8 cellular contexts compared by ENCODE assay signal in genomic region chr1:85576642-85577420, GRCh38. TPM values are rescaled to one million over a fixed set of nuclear protein-coding genes. Genes with fewer than 3 reads are reported as not detected.
DNase-seq lines count a peak whose midpoint lies in the region; ATAC-seq and TF ChIP-seq lines count a peak whose summit lies in the region.

No MANE protein-coding gene starts in this region.

- H3K4me3 Mint-ChIP-seq in activated CD4-positive, alpha-beta memory T cell treated with anti-CD3 and anti-CD28 coated beads, Interleukin-2, amount 10 ng/mL, durations not matched to agents 7 days and 5 days, result peak overlapping the region; percentile 58
- peak overlapping the region; percentile 44 to 79 (median 69) for H3K4me3 Mint-ChIP-seq in naive thymus-derived CD4-positive, alpha-beta T cell

- peaks cover 24% of the 10 kb centered on the region for H3K4me1 Mint-ChIP-seq in activated CD4-positive, alpha-beta memory T cell treated with anti-CD3 and anti-CD28 coated beads, Interleukin-2, amount 10 ng/mL, durations not matched to agents 7 days and 5 days
- peaks cover 5 to 33% (median 29%) of the 10 kb centered on the region in 7 donors for H3K4me1 Mint-ChIP-seq in naive thymus-derived CD4-positive, alpha-beta T cell

- H3K27ac Mint-ChIP-seq in activated CD4-positive, alpha-beta memory T cell treated with anti-CD3 and anti-CD28 coated beads, Interleukin-2, amount 10 ng/mL, durations not matched to agents 7 days and 5 days, result no peak overlapping the region
- peak overlapping the region in 2 of 9 donors; percentile 10 to 23 for H3K27ac Mint-ChIP-seq in naive thymus-derived CD4-positive, alpha-beta T cell

- no peak for TF ChIP-seq POLR2A in NB4 (IDR thresholded peaks at IDR 0.05; ENCODE audit: extremely low read depth, insufficient read length)

- no peaks in the 10 kb centered on the region for H3K4me1 ChIP-seq in naive thymus-derived CD4-positive, alpha-beta T cell (ENCODE audit: control insufficient read depth in 2 of 2, insufficient read depth in 2 of 2, low read length in 2 of 2)

- H3K27me3 Mint-ChIP-seq in activated CD4-positive, alpha-beta memory T cell treated with anti-CD3 and anti-CD28 coated beads, Interleukin-2, amount 10 ng/mL, durations not matched to agents 7 days and 5 days, result peaks cover 68% of the 10 kb centered on the region
- H3K27me3 Mint-ChIP-seq in naive thymus-derived CD4-positive, alpha-beta T cell, result peaks cover 65 to 74% (median 73%) of the 10 kb centered on the region in 5 donors

- no peaks in the 10 kb centered on the region for H3K9me3 Mint-ChIP-seq in activated CD4-positive, alpha-beta memory T cell treated with anti-CD3 and anti-CD28 coated beads, Interleukin-2, amount 10 ng/mL, durations not matched to agents 7 days and 5 days
- H3K9me3 Mint-ChIP-seq in naive thymus-derived CD4-positive, alpha-beta T cell, result peaks cover 0 to 2% (median 0%) of the 10 kb centered on the region in 11 donors

- H3K4me3 ChIP-seq in GM12864 (ENCODE audit: low read depth, low read length) (peak overlapping the region; percentile 82), NB4 (ENCODE audit: low read depth, low read length) (no peak overlapping the region), fibroblast of mammary gland (ENCODE audit: control insufficient read depth, low read depth, low read length) (peak overlapping the region; percentile 90)
- H3K4me3 ChIP-seq in naive thymus-derived CD4-positive, alpha-beta T cell (ENCODE audit: low read length), result no peak overlapping the region

- no peak overlapping the region for H3K27ac ChIP-seq in naive thymus-derived CD4-positive, alpha-beta T cell (ENCODE audit: low read depth, low read length)

- H3K9me3 ChIP-seq in naive thymus-derived CD4-positive, alpha-beta T cell (ENCODE audit: control insufficient read depth in 2 of 3, low read length in 3 of 3), result no peaks in the 10 kb centered on the region

- TF ChIP-seq CTCF in GM12864 (IDR thresholded peaks at IDR 0.05; ENCODE audit: low read depth, low read length, missing control alignments), result peak; percentile 63
- no peak for TF ChIP-seq CTCF in NB4 (IDR thresholded peaks at IDR 0.05; ENCODE audit: low read depth, low read length)
- peak; percentile 2 for TF ChIP-seq CTCF in fibroblast of mammary gland (conservative IDR thresholded peaks at IDR 0.05; ENCODE audit: control insufficient read depth, insufficient read depth, low read depth, low read length)

- H3K36me3 ChIP-seq in naive thymus-derived CD4-positive, alpha-beta T cell (ENCODE audit: control insufficient read depth in 2 of 3, insufficient read depth in 3 of 3, low read length in 3 of 3), result no peaks in the 10 kb centered on the region

- in situ Hi-C loops in ACHN (cut with HindIII; ENCODE audit: low pct_ligation_motif_present, low pct_unique_long_range_greater_than_20kb, low sequenced_read_pairs), result no loop called here

- H3K27me3 ChIP-seq in naive thymus-derived CD4-positive, alpha-beta T cell (ENCODE audit: control insufficient read depth in 2 of 2, insufficient read depth in 2 of 2, low read length in 2 of 2), result peaks cover 0 to 12% of the 10 kb centered on the region in 2 donors

- CTCF ChIA-PET in activated CD4-positive, alpha-beta memory T cell treated with anti-CD3 and anti-CD28 coated beads, Interleukin-2, amount 10 ng/mL, durations not matched to agents 7 days and 5 days (lab: Charles Lee), result interaction anchor here (1.3 kb wide), 1 partner anchor 9 kb away, joined by 5 read pairs; no protein-coding TSS in a partner anchor
- CTCF ChIA-PET in naive thymus-derived CD4-positive, alpha-beta T cell (lab: Charles Lee), result no interaction called here

- H3K36me3 Mint-ChIP-seq in activated CD4-positive, alpha-beta memory T cell treated with anti-CD3 and anti-CD28 coated beads, Interleukin-2, amount 10 ng/mL, durations not matched to agents 7 days and 5 days (ENCODE audit: low read depth), result no peaks in the 10 kb centered on the region
- H3K36me3 Mint-ChIP-seq in naive thymus-derived CD4-positive, alpha-beta T cell, result peaks cover 0 to 4% (median 0%) of the 10 kb centered on the region in 5 donors

- POLR2A ChIA-PET in activated CD4-positive, alpha-beta memory T cell treated with anti-CD3 and anti-CD28 coated beads, Interleukin-2, amount 10 ng/mL, durations not matched to agents 7 days and 5 days (lab: Charles Lee), result no interaction called here
- POLR2A ChIA-PET in naive thymus-derived CD4-positive, alpha-beta T cell (lab: Charles Lee), result interaction anchor here (0.7 kb wide), 1 partner anchor 105 kb away, joined by 3 read pairs; no protein-coding TSS in a partner anchor

- intact Hi-C loops in naive thymus-derived CD4-positive, alpha-beta T cell (cut with micrococcal nuclease), result loop anchor here in 1 of 2 donors (5.0 kb wide), 1 partner anchor 130 kb away; the partner anchor contains the start of gene ZNHIT6

- peak; percentile 86 for DNase-seq in ACHN
- DNase-seq in GM12864 (ENCODE audit: low read depth), result no peak
- peak; percentile 69 for DNase-seq in NB4 (ENCODE audit: low read depth)
- peak; percentile 62 for DNase-seq in activated CD4-positive, alpha-beta memory T cell treated with anti-CD3 and anti-CD28 coated beads, Interleukin-2, amount 10 ng/mL, durations not matched to agents 7 days and 5 days
- DNase-seq in fibroblast of mammary gland (ENCODE audit: low read depth), result peak; percentile 88
- DNase-seq in naive thymus-derived CD4-positive, alpha-beta T cell, result peak in 1 of 9 donors; percentile 73
- DNase-seq in ureter (ENCODE audit: low spot score), result peak; percentile 90

- ATAC-seq in HG02588 (IDR thresholded peaks at IDR 0.05; ENCODE audit: unreplicated experiment), result peak; percentile 77
- ATAC-seq in naive thymus-derived CD4-positive, alpha-beta T cell, result peak; percentile 33

RNA-seq across cellular contexts. Expression of gene CCN1, which starts 3.7 kb away (rescaled TPM):
- not detected for total RNA-seq in activated CD4-positive, alpha-beta memory T cell treated with anti-CD3 and anti-CD28 coated beads, Interleukin-2, amount 10 ng/mL, durations not matched to agents 7 days and 5 days
- total RNA-seq in naive thymus-derived CD4-positive, alpha-beta T cell, result not detected
- polyA plus RNA-seq in naive thymus-derived CD4-positive, alpha-beta T cell, result not detected
- 25.5 TPM for total RNA-seq in ureter

Comparison
In these comparisons a context has a peak if more than half of its experiments do, and no peak if none do; other contexts are left out.
1. H3K4me3 ChIP-seq: peak in GM12864 (single experiment) and fibroblast of mammary gland (single experiment); none in NB4 (single experiment) and naive thymus-derived CD4-positive, alpha-beta T cell (single experiment).
2. RNA of gene CCN1, which starts 3.7 kb away (total RNA-seq): 25.5 TPM in ureter (single experiment); not detected in activated CD4-positive, alpha-beta memory T cell treated with anti-CD3 and anti-CD28 coated beads, Interleukin-2, amount 10 ng/mL, durations not matched to agents 7 days and 5 days and not detected in naive thymus-derived CD4-positive, alpha-beta T cell; every median in the first group is over 10 times any median in the second.